ENCODE assay signal across 8 cellular contexts in the genomic region with DNA sequence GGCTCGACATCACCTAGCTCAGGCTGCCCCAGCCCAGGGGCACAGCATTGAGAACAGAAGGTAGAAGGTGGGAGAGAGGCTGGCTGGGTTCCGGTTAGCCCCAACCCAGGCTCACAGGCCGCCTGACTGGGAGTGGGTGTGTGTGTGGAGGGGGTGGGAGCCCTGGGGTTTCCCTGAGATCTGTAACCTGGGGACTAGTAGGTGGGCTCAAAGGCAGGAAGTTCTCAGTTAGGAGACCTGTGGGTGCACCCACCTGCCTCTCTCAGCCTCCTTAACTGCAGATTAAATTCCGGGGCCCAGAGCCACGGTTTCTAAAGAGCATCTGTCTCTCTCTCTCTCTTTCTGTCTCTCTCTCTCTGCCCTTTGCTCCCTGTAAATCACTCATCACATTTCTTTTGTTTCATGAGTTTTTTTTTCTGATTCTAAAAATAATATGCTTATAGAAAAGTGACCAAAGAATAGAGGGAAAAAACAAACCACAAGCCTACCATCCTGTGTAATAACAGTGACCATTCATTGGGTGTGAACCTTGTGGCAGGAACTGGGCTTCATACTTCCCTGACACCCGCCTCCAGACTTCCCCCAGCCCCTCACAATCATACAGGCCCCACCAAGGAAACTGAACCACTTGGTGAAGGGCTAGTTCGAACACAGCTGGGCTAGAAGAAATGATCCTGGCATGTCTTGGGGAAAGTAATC.
DNase-seq lines count a peak whose midpoint lies in the region; ATAC-seq and TF ChIP-seq lines count a peak whose summit lies in the region.

No MANE protein-coding gene starts in this region.

- intact Hi-C loops in CD8-positive, alpha-beta T cell (cut with DNase I, micrococcal nuclease): no loop called here
- intact Hi-C loops in colonic mucosa (cut with DNase I): no loop called here

- no peaks in the 10 kb centered on the region for H3K9me3 Mint-ChIP-seq in CD8-positive, alpha-beta T cell
- no peaks in the 10 kb centered on the region for H3K9me3 Mint-ChIP-seq in activated naive CD8-positive, alpha-beta T cell treated with anti-CD3 and anti-CD28 coated beads for 36 hours

- no peaks in the 10 kb centered on the region for H3K9me3 ChIP-seq in CD8-positive, alpha-beta T cell (ENCODE audit: low read length)
- no peaks in the 10 kb centered on the region for H3K9me3 ChIP-seq in colonic mucosa

- peak overlapping the region; percentile 29 for H3K27ac Mint-ChIP-seq in CD8-positive, alpha-beta T cell
- H3K27ac Mint-ChIP-seq in activated naive CD8-positive, alpha-beta T cell treated with anti-CD3 and anti-CD28 coated beads for 36 hours: peak overlapping the region; percentile 82

- POLR2A ChIA-PET in CD8-positive, alpha-beta T cell (lab: Charles Lee): no interaction called here

- H3K9ac ChIP-seq in colonic mucosa (ENCODE audit: low read depth in 2 of 2, low read length in 2 of 2): no peak overlapping the region

- CTCF ChIA-PET in CD8-positive, alpha-beta T cell (lab: Charles Lee): no interaction called here

- no peak for TF ChIP-seq CTCF in CD8-positive, alpha-beta T cell (IDR thresholded peaks at IDR 0.05)
- TF ChIP-seq CTCF in colonic mucosa (IDR thresholded peaks at IDR 0.05): no peak

- peaks cover 18% of the 10 kb centered on the region for H3K4me1 Mint-ChIP-seq in CD8-positive, alpha-beta T cell (ENCODE audit: low read depth)
- H3K4me1 Mint-ChIP-seq in activated naive CD8-positive, alpha-beta T cell treated with anti-CD3 and anti-CD28 coated beads for 36 hours: peaks cover 22% of the 10 kb centered on the region

- H3K27me3 ChIP-seq in CD8-positive, alpha-beta T cell (ENCODE audit: insufficient read depth, low read length): no peaks in the 10 kb centered on the region
- no peaks in the 10 kb centered on the region for H3K27me3 ChIP-seq in colonic mucosa

- no peaks in the 10 kb centered on the region for H3K36me3 ChIP-seq in CD8-positive, alpha-beta T cell (ENCODE audit: insufficient read depth, low read length)
- H3K36me3 ChIP-seq in colonic mucosa: no peaks in the 10 kb centered on the region

- ATAC-seq in CD8-positive, alpha-beta T cell: peak; percentile 64
- ATAC-seq in GM19467 (IDR thresholded peaks at IDR 0.05; ENCODE audit: unreplicated experiment) (peak; percentile 82), HG03457 (IDR thresholded peaks at IDR 0.05; ENCODE audit: unreplicated experiment) (peak; percentile 90)

- peaks cover 14% of the 10 kb centered on the region for H3K4me1 ChIP-seq in CD8-positive, alpha-beta T cell (ENCODE audit: insufficient read depth, low read length)
- H3K4me1 ChIP-seq in colonic mucosa: peaks cover 7% of the 10 kb centered on the region

- H3K27ac ChIP-seq in CD8-positive, alpha-beta T cell (ENCODE audit: low read depth, low read length): no peak overlapping the region
- H3K27ac ChIP-seq in caudate nucleus (ENCODE audit: low read depth, low read length) (no peak overlapping the region), colonic mucosa (no peak overlapping the region)

- H3K4me3 Mint-ChIP-seq in CD8-positive, alpha-beta T cell: peak overlapping the region; percentile 22
- peak overlapping the region; percentile 29 for H3K4me3 Mint-ChIP-seq in activated naive CD8-positive, alpha-beta T cell treated with anti-CD3 and anti-CD28 coated beads for 36 hours

- peak in 1 of 7 experiments; percentile 35 for DNase-seq in CD8-positive, alpha-beta T cell
- DNase-seq in activated naive CD8-positive, alpha-beta T cell treated with anti-CD3 and anti-CD28 coated beads for 36 hours: peak; percentile 58
- no peak for DNase-seq in caudate nucleus (lab: John Stamatoyannopoulos, UW)
- no peak for DNase-seq in colonic mucosa
- DNase-seq in NCI-H345 (lab: John Stamatoyannopoulos, UW): no peak
- DNase-seq in NCI-H510A treated with DMSO at 0.1 percent for 48 hours (lab: John Stamatoyannopoulos, UW): no peak

- no peaks in the 10 kb centered on the region for H3K36me3 Mint-ChIP-seq in CD8-positive, alpha-beta T cell
- H3K36me3 Mint-ChIP-seq in activated naive CD8-positive, alpha-beta T cell treated with anti-CD3 and anti-CD28 coated beads for 36 hours: no peaks in the 10 kb centered on the region

- H3K4me3 ChIP-seq in CD8-positive, alpha-beta T cell (ENCODE audit: low read depth, low read length): no peak overlapping the region
- no peak overlapping the region for H3K4me3 ChIP-seq in colonic mucosa

- no peaks in the 10 kb centered on the region for H3K27me3 Mint-ChIP-seq in CD8-positive, alpha-beta T cell (ENCODE audit: low read depth)
- no peaks in the 10 kb centered on the region for H3K27me3 Mint-ChIP-seq in activated naive CD8-positive, alpha-beta T cell treated with anti-CD3 and anti-CD28 coated beads for 36 hours
